In genomic region chr11:92550871-92551270, GRCh38 we compare ENCODE assay signal across 24 cellular contexts.
"Had no signal": no experiment of that assay in that cellular context is flagged by ENCODE, and none has a peak within 500 bp of the region (broad histone marks: within the 10 kb centered on the region; RNA-seq: fewer than 3 reads in every experiment).

No MANE protein-coding gene starts in this region.

- H3K27ac Mint-ChIP-seq: immature natural killer cell; natural killer cell; stimulated activated memory B cell treated with anti-CD40 and anti-IgM and Interleukin-4, amounts not matched to agents 10 μg/mL and 1 μg/mL and 100 μg/mL, for 72 hours had no signal

- H3K36me3 Mint-ChIP-seq: immature natural killer cell; natural killer cell; stimulated activated memory B cell treated with anti-CD40 and anti-IgM and Interleukin-4, amounts not matched to agents 10 μg/mL and 1 μg/mL and 100 μg/mL, for 72 hours had no signal

- ATAC-seq: esophagus mucosa; gastrocnemius medialis; left colon; lower lobe of right lung; natural killer cell; stimulated activated memory B cell treated with anti-CD40 and anti-IgM and Interleukin-4, amounts not matched to agents 10 μg/mL and 1 μg/mL and 100 μg/mL, for 72 hours; stimulated activated naive CD8-positive, alpha-beta T cell treated with anti-CD3 and anti-CD28 coated beads, Interleukin-15, Interleukin-2, amounts not matched to agents 100 U/mL and 50 U/mL, for 24 hours had no signal

- H3K27ac ChIP-seq: dorsolateral prefrontal cortex, epithelial cell of prostate, gastrocnemius medialis, lower lobe of right lung, neutrophil, parathyroid adenoma, prostate gland, right atrium auricular region, sigmoid colon, thoracic aorta, tibial nerve, upper lobe of left lung had no signal

- H2AFZ ChIP-seq: parathyroid adenoma had no signal

- H3K27me3 ChIP-seq: dorsolateral prefrontal cortex, gastrocnemius medialis, neutrophil, right atrium auricular region, sigmoid colon, tibial nerve, upper lobe of left lung had no signal

- DNase-seq: effector CD4-positive, alpha-beta T cell; foreskin fibroblast; gastrocnemius medialis; immature natural killer cell; islet precursor cell; kidney glomerular epithelial cell; left colon; left ventricle myocardium superior; lower lobe of right lung; natural killer cell; sigmoid colon; stimulated activated CD4-positive, alpha-beta T cell treated with anti-CD3 and anti-CD28 coated beads, Interleukin-4, amount 100 ng/mL, for 4 hours; stimulated activated naive CD8-positive, alpha-beta T cell treated with anti-CD3 and anti-CD28 coated beads, Interleukin-15, Interleukin-2, amounts not matched to agents 100 U/mL and 50 U/mL, for 24 hours; upper lobe of left lung had no signal

- H3K4me1 Mint-ChIP-seq: immature natural killer cell; natural killer cell; stimulated activated memory B cell treated with anti-CD40 and anti-IgM and Interleukin-4, amounts not matched to agents 10 μg/mL and 1 μg/mL and 100 μg/mL, for 72 hours had no signal

- H3K4me1 ChIP-seq: gastrocnemius medialis, lower lobe of right lung, parathyroid adenoma, prostate gland, right atrium auricular region, sigmoid colon, tibial nerve, upper lobe of left lung had no signal

- H3K4me3 ChIP-seq: dorsolateral prefrontal cortex, gastrocnemius medialis, lower lobe of right lung, prostate gland, right atrium auricular region, sigmoid colon, thoracic aorta, tibial nerve, upper lobe of left lung had no signal

- H3K4me3 Mint-ChIP-seq: immature natural killer cell; natural killer cell; stimulated activated memory B cell treated with anti-CD40 and anti-IgM and Interleukin-4, amounts not matched to agents 10 μg/mL and 1 μg/mL and 100 μg/mL, for 72 hours had no signal

- H3K9me3 ChIP-seq: gastrocnemius medialis, lower lobe of right lung, neutrophil, prostate gland, right atrium auricular region, sigmoid colon, thoracic aorta, tibial nerve, upper lobe of left lung had no signal

- H3K27me3 Mint-ChIP-seq: stimulated activated memory B cell treated with anti-CD40 and anti-IgM and Interleukin-4, amounts not matched to agents 10 μg/mL and 1 μg/mL and 100 μg/mL, for 72 hours had no signal

- H3K79me2 ChIP-seq: parathyroid adenoma had no signal

- H3K36me3 ChIP-seq: gastrocnemius medialis, lower lobe of right lung, neutrophil, prostate gland, right atrium auricular region, sigmoid colon, thoracic aorta, tibial nerve, upper lobe of left lung had no signal

- H3K9ac ChIP-seq: parathyroid adenoma had no signal

- H3K9me3 Mint-ChIP-seq: stimulated activated memory B cell treated with anti-CD40 and anti-IgM and Interleukin-4, amounts not matched to agents 10 μg/mL and 1 μg/mL and 100 μg/mL, for 72 hours had no signal
